7 cellular contexts compared by ENCODE assay signal in genomic region chr3:125948951-125949350, GRCh38. TPM values are rescaled to one million over a fixed set of nuclear protein-coding genes. Genes with fewer than 3 reads are reported as not detected.
"Had no signal": no experiment of that assay in that cellular context is flagged by ENCODE, and none has a peak within 500 bp of the region (broad histone marks: within the 10 kb centered on the region; RNA-seq: fewer than 3 reads in every experiment).

No MANE protein-coding gene starts in this region.

RNA-seq across cellular contexts. Expression of gene ROPN1B, which starts 20.0 kb away (rescaled TPM):
- total RNA-seq: activated T-helper 1 cell treated with anti-CD3 and anti-CD28 coated beads, Interleukin-12 subunit alpha, Interleukin-12 subunit beta, Interleukin-2, Interleukin-4 antibody, amounts not matched to agents 30 ng/mL and 10 ng/mL and 1 ng/mL, durations not matched to agents 14 hours and 24 hours and 36 hours; glomerular endothelial cell; mesothelial cell of epicardium; osteoblast; stomach; T-helper 2 cell treated with Interferon-gamma antibody and Interleukin-4, amounts not matched to agents 100 ng/mL and 5 ng/mL, for 36 hours; upper lobe of right lung had no signal
